In genomic region chr21:45886610-45887026, GRCh38 we compare ENCODE assay signal across 14 cellular contexts.
DNase-seq lines count a peak whose midpoint lies in the region; ATAC-seq and TF ChIP-seq lines count a peak whose summit lies in the region.
"Had no signal": no experiment of that assay in that cellular context is flagged by ENCODE, and none has a peak within 500 bp of the region (broad histone marks: within the 10 kb centered on the region; RNA-seq: fewer than 3 reads in every experiment).

No MANE protein-coding gene starts in this region.

- intact Hi-C loops in esophagus muscularis mucosa (cut with DNase I), result no loop called here

- CTCF ChIA-PET in activated CD8-positive, alpha-beta T cell treated with anti-CD3 and anti-CD28 coated beads, Interleukin-2, amount 10 ng/mL, durations not matched to agents 7 days and 5 days (lab: Charles Lee), result no interaction called here

- no peaks in the 10 kb centered on the region for H4K20me1 ChIP-seq in GM23248 (ENCODE audit: insufficient read depth)

- H3K27me3 ChIP-seq in GM23248 (replicated peaks; ENCODE audit: insufficient read depth), result peaks cover 19% of the 10 kb centered on the region; the same call in 1 of the 2 replicates
- peaks cover 0 to 15% (median 2%) of the 10 kb centered on the region in 4 donors for H3K27me3 ChIP-seq in esophagus muscularis mucosa
- H3K27me3 ChIP-seq: body of pancreas had no signal

- in situ Hi-C loops in GM23248 (cut with MboI), result no loop called here

- peak overlapping the region; percentile 51 for H3K9ac ChIP-seq in GM23248

- H3K27ac ChIP-seq in GM23248 (no peak overlapping the region), esophagus muscularis mucosa (replicated peaks in 1 of 4) (peak overlapping the region in 3 of 4 donors; percentile 40 to 66 (median 42))
- H3K27ac ChIP-seq: body of pancreas, psoas muscle had no signal

- H3K9me3 ChIP-seq in GM23248 (ENCODE audit: low read depth) (no peaks in the 10 kb centered on the region), esophagus muscularis mucosa (no peaks in the 10 kb centered on the region)
- H3K9me3 ChIP-seq: body of pancreas, psoas muscle had no signal

- H3K4me3 ChIP-seq in GM23248 (no peak overlapping the region), esophagus muscularis mucosa (no peak overlapping the region)
- H3K4me3 ChIP-seq: body of pancreas, psoas muscle had no signal

- no peak overlapping the region for H3K4me2 ChIP-seq in GM23248 (ENCODE audit: unreplicated experiment)

- TF ChIP-seq CTCF in esophagus muscularis mucosa (IDR thresholded peaks at IDR 0.05), result no peak

- peak; percentile 40 for ATAC-seq in activated CD8-positive, alpha-beta T cell treated with anti-CD3 and anti-CD28 coated beads, Interleukin-2, amount 10 ng/mL, durations not matched to agents 7 days and 5 days
- ATAC-seq in GM21786 (IDR thresholded peaks at IDR 0.05; ENCODE audit: unreplicated experiment), result no peak
- ATAC-seq in HG02884 (IDR thresholded peaks at IDR 0.05; ENCODE audit: unreplicated experiment), result no peak
- ATAC-seq: body of pancreas, psoas muscle had no signal

- H3F3A ChIP-seq in GM23248 (ENCODE audit: insufficient read depth), result no peaks in the 10 kb centered on the region; the same call in 1 of the 2 replicates

- no peak for TF ChIP-seq POLR2A in esophagus muscularis mucosa (IDR thresholded peaks at IDR 0.05; ENCODE audit: low read depth)

- H2AFZ ChIP-seq in GM23248, result peak overlapping the region; percentile 36

- H3K79me2 ChIP-seq in GM23248 (ENCODE audit: insufficient read depth), result no peaks in the 10 kb centered on the region

- peaks cover 29% of the 10 kb centered on the region for H3K27me3 Mint-ChIP-seq in activated CD8-positive, alpha-beta T cell treated with anti-CD3 and anti-CD28 coated beads, Interleukin-2, amount 10 ng/mL, durations not matched to agents 7 days and 5 days (ENCODE audit: low read depth)

- peak overlapping the region; percentile 85 for H3K27ac Mint-ChIP-seq in activated CD8-positive, alpha-beta T cell treated with anti-CD3 and anti-CD28 coated beads, Interleukin-2, amount 10 ng/mL, durations not matched to agents 7 days and 5 days

- no peak overlapping the region for H3K4me3 Mint-ChIP-seq in activated CD8-positive, alpha-beta T cell treated with anti-CD3 and anti-CD28 coated beads, Interleukin-2, amount 10 ng/mL, durations not matched to agents 7 days and 5 days

- WGBS in GM23248 (ENCODE audit: low coverage in 1 of 2, low lambda C conversion rate in 2 of 2, missing lambda C conversion rate in 2 of 2), 2 experiments, result 42 to 51% methylated on average over 10 to 11 of the region's 11 CpGs
- WGBS in esophagus muscularis mucosa, result 51% methylated on average over 10 of the region's 11 CpGs

- H3K4me1 ChIP-seq in GM23248 (ENCODE audit: insufficient read depth) (peaks cover 7% of the 10 kb centered on the region; the same call in 1 of the 2 replicates), esophagus muscularis mucosa (peaks cover 9 to 30% (median 16%) of the 10 kb centered on the region in 4 donors)
- H3K4me1 ChIP-seq: body of pancreas, psoas muscle had no signal

- DNase-seq in GM23248 (no peak), esophagus muscularis mucosa (ENCODE audit: extremely low spot score) (no peak), GM19240 (ENCODE audit: insufficient read length, low spot score) (no peak), NCI-H524 (lab: John Stamatoyannopoulos, UW) (no peak)
- no peak for DNase-seq in activated CD8-positive, alpha-beta T cell treated with anti-CD3 and anti-CD28 coated beads, Interleukin-2, amount 10 ng/mL, durations not matched to agents 7 days and 5 days
- DNase-seq in stimulated activated CD4-positive, alpha-beta T cell treated with anti-CD3 and anti-CD28 coated beads, Interleukin-1b, Interleukin-23, amount 100 ng/mL, for 48 hours, result peak; percentile 27
- DNase-seq: body of pancreas, IMR-90, kidney glomerular epithelial cell, NCI-H2081 treated with DMSO at 0.1 percent for 48 hours, OCI-M1 had no signal

- H3K9me3 Mint-ChIP-seq in activated CD8-positive, alpha-beta T cell treated with anti-CD3 and anti-CD28 coated beads, Interleukin-2, amount 10 ng/mL, durations not matched to agents 7 days and 5 days (ENCODE audit: insufficient read depth), result peaks cover 5% of the 10 kb centered on the region

- H3K36me3 ChIP-seq in GM23248 (ENCODE audit: low read depth) (no peaks in the 10 kb centered on the region), esophagus muscularis mucosa (no peaks in the 10 kb centered on the region)

- POLR2A ChIA-PET in activated CD8-positive, alpha-beta T cell treated with anti-CD3 and anti-CD28 coated beads, Interleukin-2, amount 10 ng/mL, durations not matched to agents 7 days and 5 days (lab: Charles Lee), result no interaction called here

- H3K4me1 Mint-ChIP-seq in activated CD8-positive, alpha-beta T cell treated with anti-CD3 and anti-CD28 coated beads, Interleukin-2, amount 10 ng/mL, durations not matched to agents 7 days and 5 days (ENCODE audit: low read depth), result peaks cover 66% of the 10 kb centered on the region

- no peak for TF ChIP-seq EP300 in esophagus muscularis mucosa (IDR thresholded peaks at IDR 0.05)

- H3K36me3 Mint-ChIP-seq in activated CD8-positive, alpha-beta T cell treated with anti-CD3 and anti-CD28 coated beads, Interleukin-2, amount 10 ng/mL, durations not matched to agents 7 days and 5 days (ENCODE audit: low read depth), result peaks cover 5% of the 10 kb centered on the region

- H3K9me2 ChIP-seq in GM23248 (ENCODE audit: insufficient read depth), result no peaks in the 10 kb centered on the region
